In genomic region chr2:1226766-1227165, GRCh38 we compare ENCODE assay signal across 14 cellular contexts.
"Had no signal": no experiment of that assay in that cellular context is flagged by ENCODE, and none has a peak within 500 bp of the region (broad histone marks: within the 10 kb centered on the region; RNA-seq: fewer than 3 reads in every experiment).

No MANE protein-coding gene starts in this region.

- H3K4me3 ChIP-seq: breast epithelium, dorsolateral prefrontal cortex, tibial nerve, vagina had no signal

- H3K27me3 ChIP-seq: breast epithelium, tibial nerve, vagina had no signal

- DNase-seq: activated CD4-positive, alpha-beta T cell treated with anti-CD3 and anti-CD28 coated beads for 36 hours; activated CD8-positive, alpha-beta memory T cell treated with anti-CD3 and anti-CD28 coated beads, Interleukin-2, amount 50 U/mL, for 48 hours; activated CD8-positive, alpha-beta T cell treated with anti-CD3 and anti-CD28 coated beads, Interleukin-2, amount 10 ng/mL, durations not matched to agents 7 days and 5 days; activated naive CD8-positive, alpha-beta T cell treated with anti-CD3 and anti-CD28 coated beads, Interleukin-2, amount 10 ng/mL, durations not matched to agents 7 days and 5 days; anterior cingulate cortex; dorsolateral prefrontal cortex; glutamatergic neuron; naive thymus-derived CD4-positive, alpha-beta T cell; right cardiac atrium; small intestine; WERI-Rb-1 had no signal

- H3K36me3 ChIP-seq: breast epithelium, tibial nerve, vagina, WERI-Rb-1 had no signal
